ENCODE assay signal across 8 cellular contexts in genomic region chr10:42551582-42552187, GRCh38.
A peak's percentile ranks its signal among the peaks of the same experiment; 100 is the strongest.
DNase-seq lines count a peak whose midpoint lies in the region; ATAC-seq and TF ChIP-seq lines count a peak whose summit lies in the region.

No MANE protein-coding gene starts in this region.

- peak overlapping the region; percentile 40 for H3K27ac ChIP-seq in OCI-LY1 (ENCODE audit: low read depth, low read length, poor library complexity, severe bottlenecking)
- H3K27ac ChIP-seq in ectodermal cell (ENCODE audit: insufficient read depth, low read depth, low read length, poor library complexity, severe bottlenecking): no peak overlapping the region

- DNase-seq in occipital lobe (lab: John Stamatoyannopoulos, UW): no peak
- no peak for DNase-seq in central memory CD4-positive, alpha-beta T cell

- H3K9ac ChIP-seq in OCI-LY1 (ENCODE audit: low read length): peak overlapping the region; percentile 86

- 76 to 78% methylated on average over 24 of the region's 24 CpGs for WGBS in ectodermal cell, 2 experiments

- peaks cover 21% of the 10 kb centered on the region for H3K4me1 Mint-ChIP-seq in nephron

- no peak for TF ChIP-seq CTCF in OCI-LY1 (IDR thresholded peaks at IDR 0.05; ENCODE audit: low read length)
- no peak for TF ChIP-seq CTCF in nephron (IDR thresholded peaks at IDR 0.05; ENCODE audit: unreplicated experiment in 3 of 3)

- peak overlapping the region; percentile 84 for H3K4me2 ChIP-seq in OCI-LY1 (ENCODE audit: low read length)

- H3K9me3 ChIP-seq in OCI-LY1 (ENCODE audit: low read length) (no peaks in the 10 kb centered on the region), ectodermal cell (ENCODE audit: control insufficient read depth, low read length) (no peaks in the 10 kb centered on the region)

- H3K79me2 ChIP-seq in OCI-LY1 (ENCODE audit: insufficient read depth, low read length): peaks cover 13% of the 10 kb centered on the region; the same call in 1 of the 2 replicates

- no peak overlapping the region for H2AFZ ChIP-seq in OCI-LY1 (ENCODE audit: low read length)

- H4K20me1 ChIP-seq in OCI-LY1 (ENCODE audit: insufficient read depth, low read length): no peaks in the 10 kb centered on the region

- H3K27me3 Mint-ChIP-seq in nephron (ENCODE audit: low read depth): peaks cover 5% of the 10 kb centered on the region

- ATAC-seq in GM19023 (IDR thresholded peaks at IDR 0.05; ENCODE audit: unreplicated experiment): no peak
- no peak for ATAC-seq in GM19351 (IDR thresholded peaks at IDR 0.05; ENCODE audit: unreplicated experiment)

- peak overlapping the region; percentile 93 to 97 (median 93) for H3K4me3 Mint-ChIP-seq in nephron

- H3K36me3 ChIP-seq in OCI-LY1 (ENCODE audit: insufficient read depth, low read length) (peaks cover 45% of the 10 kb centered on the region), ectodermal cell (ENCODE audit: control insufficient read depth, insufficient read depth, low read length) (peaks cover 5% of the 10 kb centered on the region)

- H3K27me3 ChIP-seq in OCI-LY1 (ENCODE audit: insufficient read depth, low read length) (no peaks in the 10 kb centered on the region), ectodermal cell (ENCODE audit: control insufficient read depth, insufficient read depth, low read length, poor library complexity, severe bottlenecking) (no peaks in the 10 kb centered on the region)

- H3K4me3 ChIP-seq in GM08714 (ENCODE audit: low read length) (peak overlapping the region; percentile 83; the same call in 1 of the 2 replicates), OCI-LY1 (ENCODE audit: low read depth, low read length, poor library complexity, severe bottlenecking) (peak overlapping the region; percentile 83), ectodermal cell (ENCODE audit: insufficient read depth, low read depth, low read length) (peak overlapping the region; percentile 65)

- H3F3A ChIP-seq in OCI-LY1 (ENCODE audit: insufficient read depth, low read length): no peaks in the 10 kb centered on the region

- peaks cover 46% of the 10 kb centered on the region for H3K36me3 Mint-ChIP-seq in nephron (ENCODE audit: low read depth)

- peaks cover 9% of the 10 kb centered on the region for H3K9me3 Mint-ChIP-seq in nephron

- peak overlapping the region; percentile 68 to 78 (median 73) for H3K27ac Mint-ChIP-seq in nephron

- peaks cover 29% of the 10 kb centered on the region for H3K4me1 ChIP-seq in OCI-LY1 (ENCODE audit: insufficient read depth, low read length, severe bottlenecking)
- peaks cover 8% of the 10 kb centered on the region for H3K4me1 ChIP-seq in ectodermal cell (ENCODE audit: control insufficient read depth, insufficient read depth, low read length)

- no peaks in the 10 kb centered on the region for H3K9me2 ChIP-seq in OCI-LY1 (ENCODE audit: low read depth, low read length)
